In genomic region chr1:110176299-110176956, GRCh38 we compare ENCODE assay signal across 12 cellular contexts. TPM values are rescaled to one million over a fixed set of nuclear protein-coding genes. Genes with fewer than 3 reads are reported as not detected.
DNase-seq lines count a peak whose midpoint lies in the region; ATAC-seq and TF ChIP-seq lines count a peak whose summit lies in the region.
"Had no signal": no experiment of that assay in that cellular context is flagged by ENCODE, and none has a peak within 500 bp of the region (broad histone marks: within the 10 kb centered on the region; RNA-seq: fewer than 3 reads in every experiment).

No MANE protein-coding gene starts in this region.

- H3K4me1 ChIP-seq in colonic mucosa (no peaks in the 10 kb centered on the region), trophoblast cell (ENCODE audit: control insufficient read depth in 1 of 2, insufficient read depth in 2 of 2, low read length in 2 of 2) (peaks cover 5 to 12% of the 10 kb centered on the region in 2 experiments)

- H3K27me3 ChIP-seq in colonic mucosa, result no peaks in the 10 kb centered on the region
- H3K27me3 ChIP-seq in trophoblast cell (ENCODE audit: insufficient read depth, low read length), result no peaks in the 10 kb centered on the region

- H2BK120ac ChIP-seq in trophoblast cell (ENCODE audit: insufficient read depth, low read length, poor library complexity), result no peak overlapping the region

- ATAC-seq in sciatic nerve (peak; percentile 13), HG02885 (IDR thresholded peaks at IDR 0.05; ENCODE audit: poor library complexity, unreplicated experiment) (no peak)

- H3K23ac ChIP-seq in trophoblast cell (ENCODE audit: low read length), result no peak overlapping the region

- peak; percentile 9 to 16 for DNase-seq in Kasumi-1 (lab: John Stamatoyannopoulos, UW)
- peak; percentile 91 for DNase-seq in NCI-H345 (lab: John Stamatoyannopoulos, UW)
- DNase-seq in colonic mucosa, result peak; percentile 41
- DNase-seq in sciatic nerve (ENCODE audit: low spot score), result peak; percentile 65
- no peak for DNase-seq in 8988T
- no peak for DNase-seq in trophoblast cell
- DNase-seq: activated T-cell treated with anti-CD3 and anti-CD28 coated beads for 4 hours; naive B cell; stimulated activated CD4-positive, alpha-beta T cell treated with anti-CD3 and anti-CD28 coated beads, Interleukin-2, amount 100 ng/mL, for 24 hours had no signal

- H2BK12ac ChIP-seq in trophoblast cell (ENCODE audit: low read length), result no peak overlapping the region

- H3K79me1 ChIP-seq in trophoblast cell (ENCODE audit: low read length), result no peaks in the 10 kb centered on the region

- H3K27ac ChIP-seq in colonic mucosa (no peak overlapping the region), trophoblast cell (ENCODE audit: low read depth, low read length) (no peak overlapping the region)
- H3K27ac ChIP-seq: suprapubic skin had no signal

- TF ChIP-seq CTCF in colonic mucosa (IDR thresholded peaks at IDR 0.05), result no peak

- no peak overlapping the region for H4K8ac ChIP-seq in trophoblast cell (ENCODE audit: low read depth, low read length)

- H3K36me3 ChIP-seq in colonic mucosa (no peaks in the 10 kb centered on the region), trophoblast cell (ENCODE audit: control insufficient read depth in 1 of 2, insufficient read depth in 2 of 2, low read length in 2 of 2) (no peaks in the 10 kb centered on the region)
- H3K36me3 ChIP-seq: suprapubic skin had no signal

- intact Hi-C loops in colonic mucosa (cut with DNase I), result no loop called here
- intact Hi-C loops in sciatic nerve (cut with DNase I), result no loop called here

- no peak overlapping the region for H4K12ac ChIP-seq in trophoblast cell (ENCODE audit: low read depth, low read length)

- no CpG with 5 or more reads among the region's 9 CpGs for WGBS in trophoblast cell (ENCODE audit: extremely low coverage, insufficient coverage, insufficient read length)

- no peak overlapping the region for H4K91ac ChIP-seq in trophoblast cell (ENCODE audit: low read depth, low read length)

- H2AFZ ChIP-seq in trophoblast cell (ENCODE audit: insufficient read depth, low read length, poor library complexity), result no peak overlapping the region

- H3K14ac ChIP-seq in trophoblast cell (ENCODE audit: low read length), result no peak overlapping the region

- H2AK5ac ChIP-seq in trophoblast cell (ENCODE audit: low read length), result no peak overlapping the region

- H2BK5ac ChIP-seq in trophoblast cell (ENCODE audit: low read depth, low read length, poor library complexity), result no peak overlapping the region

- H3K4me3 ChIP-seq in colonic mucosa, result no peak overlapping the region
- H3K4me3 ChIP-seq in trophoblast cell (ENCODE audit: low read depth, low read length), result no peak overlapping the region
- H3K4me3 ChIP-seq: suprapubic skin had no signal

- no peak overlapping the region for H3K4me2 ChIP-seq in trophoblast cell (ENCODE audit: low read length)

- H3K18ac ChIP-seq in trophoblast cell (ENCODE audit: low read length), result no peak overlapping the region

- no peak overlapping the region for H3K4ac ChIP-seq in trophoblast cell (ENCODE audit: low read depth, low read length)

- no peak overlapping the region for H3K9ac ChIP-seq in colonic mucosa (ENCODE audit: low read depth in 2 of 2, low read length in 2 of 2)
- no peak overlapping the region for H3K9ac ChIP-seq in trophoblast cell (ENCODE audit: low read length)

- H3K79me2 ChIP-seq in trophoblast cell (ENCODE audit: control insufficient read depth, insufficient read depth, low read length, poor library complexity), result no peaks in the 10 kb centered on the region

- H3K9me3 ChIP-seq in colonic mucosa, result no peaks in the 10 kb centered on the region
- H3K9me3 ChIP-seq in trophoblast cell (ENCODE audit: insufficient read depth, low read depth, low read length), result no peaks in the 10 kb centered on the region
- H3K9me3 ChIP-seq: suprapubic skin had no signal

RNA-seq across cellular contexts. Expression of gene SLC6A17, which starts 26.1 kb away (rescaled TPM):
- total RNA-seq in colonic mucosa, result under 1 TPM in 1 of 2 donors, not detected in 1; 0.19 TPM
- total RNA-seq in sciatic nerve, result not detected
- polyA plus RNA-seq in trophoblast cell (2013), result 0.04 and 0.07 TPM in 2 replicates
- total RNA-seq: T-helper 1 cell treated with Interleukin-12 subunit alpha and Interleukin-12 subunit beta and Interleukin-4 antibody, amounts not matched to agents 30 ng/mL and 1 ng/mL, for 36 hours had no signal

RNA-seq across cellular contexts. Expression of gene KCNC4, which starts 33.7 kb away (rescaled TPM):
- total RNA-seq in colonic mucosa, result 1 to 10 TPM; 6.7 to 8.4 TPM
- 15.6 TPM for total RNA-seq in sciatic nerve
- 0.83 and 1.00 TPM in 2 replicates for polyA plus RNA-seq in trophoblast cell (2013)

Comparison
In these comparisons a context has a peak if more than half of its experiments do, and no peak if none do; other contexts are left out.
1. DNase-seq: peak in Kasumi-1 (2 of 2), NCI-H345 (single experiment), colonic mucosa (single experiment) and sciatic nerve (single experiment); none in 8988T (single experiment) and trophoblast cell (0 of 2).